ENCODE assay signal across 8 cellular contexts in the genomic region with DNA sequence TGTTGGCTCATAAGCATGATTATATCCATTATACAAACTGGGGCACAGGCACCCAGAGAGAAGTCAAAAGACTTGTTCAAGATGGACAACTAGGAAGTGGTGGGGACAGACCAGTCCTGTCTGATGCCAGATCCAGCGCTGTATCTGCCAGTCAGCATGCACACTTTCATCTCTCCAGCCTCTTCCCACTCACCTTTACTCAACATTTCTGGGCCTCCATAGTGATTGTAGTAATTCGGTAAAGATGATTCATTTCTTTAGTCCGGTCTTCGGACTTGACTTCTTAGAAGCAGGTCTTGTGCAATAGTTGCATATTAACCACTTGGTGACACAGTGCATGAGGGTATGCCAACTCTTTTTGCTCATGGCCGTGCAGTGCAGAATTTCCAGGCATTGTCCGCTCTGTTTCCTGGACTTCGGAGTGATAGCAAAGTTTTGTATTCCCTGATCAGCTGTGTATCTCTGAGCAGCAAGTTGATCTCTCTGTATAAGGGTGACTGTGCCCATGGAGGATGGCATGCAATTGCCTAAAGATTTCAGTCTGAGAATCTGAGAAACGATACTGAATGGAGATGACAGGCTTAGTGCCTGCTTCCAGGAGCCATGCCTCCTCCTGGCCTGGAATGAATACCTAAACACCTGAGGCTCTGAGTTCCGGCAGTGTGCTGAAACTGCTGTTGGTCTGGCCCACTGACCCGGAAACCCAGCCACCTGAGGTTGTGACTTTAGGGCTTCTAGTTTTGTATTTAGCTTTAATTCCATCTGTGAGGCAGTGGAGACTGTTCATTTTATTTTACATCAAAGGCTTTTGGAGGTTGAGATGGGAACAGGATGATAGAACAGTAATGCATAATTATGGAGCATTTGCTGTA. TPM values are rescaled to one million over a fixed set of nuclear protein-coding genes. Genes with fewer than 3 reads are reported as not detected.
A peak's percentile ranks its signal among the peaks of the same experiment; 100 is the strongest.
DNase-seq lines count a peak whose midpoint lies in the region; ATAC-seq and TF ChIP-seq lines count a peak whose summit lies in the region.

No MANE protein-coding gene starts in this region.

- no peak overlapping the region for H2AK5ac ChIP-seq in mesendoderm (ENCODE audit: low read length)

- peaks cover 1% of the 10 kb centered on the region for H3K4me1 ChIP-seq in mesendoderm (ENCODE audit: control insufficient read depth, low read depth, low read length)

- TF ChIP-seq POLR2A in GM18505 (IDR thresholded peaks at IDR 0.05; ENCODE audit: borderline replicate concordance, extremely low read depth, insufficient read depth, insufficient read length) = no peak

- H3K79me1 ChIP-seq in mesendoderm (ENCODE audit: low read length) = peaks cover 16% of the 10 kb centered on the region

- H3K36me3 Mint-ChIP-seq in activated CD4-positive, alpha-beta T cell treated with anti-CD3 and anti-CD28 coated beads, Interleukin-2, amount 10 ng/mL, durations not matched to agents 7 days and 5 days (ENCODE audit: low read depth) = no peaks in the 10 kb centered on the region

- H3K9me3 Mint-ChIP-seq in activated CD4-positive, alpha-beta T cell treated with anti-CD3 and anti-CD28 coated beads, Interleukin-2, amount 10 ng/mL, durations not matched to agents 7 days and 5 days = no peaks in the 10 kb centered on the region

- H4K5ac ChIP-seq in mesendoderm (ENCODE audit: low read length) = no peak overlapping the region

- H2BK5ac ChIP-seq in mesendoderm (ENCODE audit: low read length) = no peak overlapping the region

- no CpG with 5 or more reads among the region's 10 CpGs for WGBS in mesendoderm (ENCODE audit: extremely low coverage, insufficient coverage, low lambda C conversion rate)

- POLR2A ChIA-PET in activated CD4-positive, alpha-beta T cell treated with anti-CD3 and anti-CD28 coated beads, Interleukin-2, amount 10 ng/mL, durations not matched to agents 7 days and 5 days (lab: Charles Lee) = no interaction called here

- no peak overlapping the region for H2BK15ac ChIP-seq in mesendoderm (replicated peaks; ENCODE audit: low read depth)

- H3K9ac ChIP-seq in mesendoderm (ENCODE audit: low read length) = no peak overlapping the region

- H2BK120ac ChIP-seq in mesendoderm (ENCODE audit: low read depth, low read length) = no peak overlapping the region

- H3K4ac ChIP-seq in mesendoderm (ENCODE audit: low read depth, low read length) = no peak overlapping the region

- no peak overlapping the region for H3K4me3 ChIP-seq in mesendoderm (ENCODE audit: low read length)

- no peak for ATAC-seq in GM18505 (IDR thresholded peaks at IDR 0.05; ENCODE audit: unreplicated experiment)

- CTCF ChIA-PET in activated CD4-positive, alpha-beta T cell treated with anti-CD3 and anti-CD28 coated beads, Interleukin-2, amount 10 ng/mL, durations not matched to agents 7 days and 5 days (lab: Charles Lee) = interaction anchor here (1.8 to 2.4 kb wide), 3 partner anchors 7 to 23 kb away, joined by 4 to 8 read pairs (median 8); no protein-coding TSS in a partner anchor

- no peak overlapping the region for H3K56ac ChIP-seq in mesendoderm (ENCODE audit: low read length)

- H3K4me2 ChIP-seq in mesendoderm (ENCODE audit: low read length) = no peak overlapping the region

- peak overlapping the region; percentile 9 for H3K4me3 Mint-ChIP-seq in activated CD4-positive, alpha-beta T cell treated with anti-CD3 and anti-CD28 coated beads, Interleukin-2, amount 10 ng/mL, durations not matched to agents 7 days and 5 days

- peaks cover 5% of the 10 kb centered on the region for H3K79me2 ChIP-seq in mesendoderm (ENCODE audit: control insufficient read depth, insufficient read depth, low read length)

- H3K27me3 Mint-ChIP-seq in activated CD4-positive, alpha-beta T cell treated with anti-CD3 and anti-CD28 coated beads, Interleukin-2, amount 10 ng/mL, durations not matched to agents 7 days and 5 days = no peaks in the 10 kb centered on the region

- H3K27me3 ChIP-seq in mesendoderm (ENCODE audit: insufficient read depth, low read length, poor library complexity) = no peaks in the 10 kb centered on the region

- no peak for DNase-seq in activated CD4-positive, alpha-beta T cell treated with anti-CD3 and anti-CD28 coated beads, Interleukin-2, amount 10 ng/mL, durations not matched to agents 7 days and 5 days
- DNase-seq in activated CD4-positive, alpha-beta T cell treated with anti-CD3 and anti-CD28 coated beads, Interleukin-2, amount 50 U/mL, for 1 hour = no peak
- DNase-seq in HT-29 (ENCODE audit: low spot score) (peak; percentile 72), amniotic stem cell (lab: John Stamatoyannopoulos, UW) (peak; percentile 17), lung microvascular endothelial cell (ENCODE audit: low read depth in 2 of 2) (peak; percentile 68 to 79), activated gamma-delta T cell treated with Interleukin-2 at 50 U/mL for 16 hours (no peak), mesendoderm (no peak)

- H3K4me1 Mint-ChIP-seq in activated CD4-positive, alpha-beta T cell treated with anti-CD3 and anti-CD28 coated beads, Interleukin-2, amount 10 ng/mL, durations not matched to agents 7 days and 5 days = peaks cover 93% of the 10 kb centered on the region

- H3K18ac ChIP-seq in mesendoderm (ENCODE audit: low read length) = no peak overlapping the region

- no peak overlapping the region for H3K27ac ChIP-seq in mesendoderm (ENCODE audit: low read depth, low read length)

- peak overlapping the region; percentile 75 for H3K27ac Mint-ChIP-seq in activated CD4-positive, alpha-beta T cell treated with anti-CD3 and anti-CD28 coated beads, Interleukin-2, amount 10 ng/mL, durations not matched to agents 7 days and 5 days

- no peak overlapping the region for H3K23ac ChIP-seq in mesendoderm (ENCODE audit: low read length)

- no peak overlapping the region for H4K8ac ChIP-seq in mesendoderm (ENCODE audit: low read depth, low read length)

- H3K36me3 ChIP-seq in mesendoderm (ENCODE audit: control insufficient read depth, insufficient read depth, low read length) = no peaks in the 10 kb centered on the region

RNA-seq across cellular contexts. Expression of a gene that starts 39.0 kb away (rescaled TPM):
- total RNA-seq in activated CD4-positive, alpha-beta T cell treated with anti-CD3 and anti-CD28 coated beads, Interleukin-2, amount 10 ng/mL, durations not matched to agents 7 days and 5 days = 10 to 100 TPM; 22.7 to 28.4 TPM
- total RNA-seq in HT-29 (2014; rRNA removed; shearing (Covaris generic)) = 23.6 and 25.5 TPM in 2 replicates
- 35.7 and 49.8 TPM in 2 replicates for total RNA-seq in lung microvascular endothelial cell
- 36.8 TPM for polyA plus RNA-seq in mesendoderm (2013, experiment 1 of 2)
- 37.2 TPM for polyA plus RNA-seq in mesendoderm (2013, experiment 2 of 2)

Comparison
In these comparisons a context has a peak if more than half of its experiments do, and no peak if none do; other contexts are left out.
1. DNase-seq: peak in HT-29 (single experiment), amniotic stem cell (single experiment) and lung microvascular endothelial cell (2 of 2); none in activated CD4-positive, alpha-beta T cell treated with anti-CD3 and anti-CD28 coated beads, Interleukin-2, amount 10 ng/mL, durations not matched to agents 7 days and 5 days (single experiment), activated CD4-positive, alpha-beta T cell treated with anti-CD3 and anti-CD28 coated beads, Interleukin-2, amount 50 U/mL, for 1 hour (single experiment), activated gamma-delta T cell treated with Interleukin-2 at 50 U/mL for 16 hours (single experiment) and mesendoderm (single experiment).